10 cellular contexts compared by ENCODE assay signal in the genomic region with DNA sequence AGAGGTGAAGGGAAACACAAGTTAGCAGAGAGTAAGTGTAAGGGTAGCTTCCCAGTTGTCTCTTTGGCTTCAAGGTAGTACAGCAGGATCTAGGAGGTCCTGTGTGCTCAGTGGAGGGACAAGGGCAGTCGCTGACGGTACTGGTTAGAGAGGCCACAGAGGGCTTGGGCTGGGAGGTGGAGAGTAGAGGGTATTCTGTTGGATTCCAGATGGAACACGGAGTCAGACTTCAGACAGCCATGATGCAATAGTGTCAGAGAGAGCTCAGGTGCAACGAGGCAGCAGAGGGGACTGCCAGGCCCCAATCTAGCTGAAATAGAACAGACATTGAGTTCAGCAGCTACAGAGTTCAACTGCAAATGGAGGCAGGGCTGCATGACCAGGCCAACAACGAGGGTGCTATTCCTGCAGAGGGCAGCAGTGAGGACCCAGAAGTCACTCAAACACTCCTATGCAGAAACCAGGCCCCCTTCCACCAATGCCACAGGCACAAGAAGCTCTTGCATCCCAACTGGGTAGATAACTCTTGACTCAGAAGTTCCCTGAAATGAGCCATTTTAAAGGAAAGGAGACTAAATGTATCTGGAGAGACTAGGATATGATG.
DNase-seq lines count a peak whose midpoint lies in the region; ATAC-seq and TF ChIP-seq lines count a peak whose summit lies in the region.
"Had no signal": no experiment of that assay in that cellular context is flagged by ENCODE, and none has a peak within 500 bp of the region (broad histone marks: within the 10 kb centered on the region; RNA-seq: fewer than 3 reads in every experiment).

No MANE protein-coding gene starts in this region.

- H3K27me3 Mint-ChIP-seq in natural killer cell treated with Interleukin-12 subunit alpha and Interleukin-12 subunit beta and Interleukin-15 and Interleukin-18, amount 100 ng/mL, for 72 hours = no peaks in the 10 kb centered on the region
- H3K27me3 Mint-ChIP-seq: activated naive CD8-positive, alpha-beta T cell had no signal

- H3K4me3 Mint-ChIP-seq in natural killer cell treated with Interleukin-12 subunit alpha and Interleukin-12 subunit beta and Interleukin-15 and Interleukin-18, amount 100 ng/mL, for 72 hours = no peak overlapping the region
- H3K4me3 Mint-ChIP-seq: activated naive CD8-positive, alpha-beta T cell had no signal

- peaks cover 14% of the 10 kb centered on the region for H3K9me3 Mint-ChIP-seq in natural killer cell treated with Interleukin-12 subunit alpha and Interleukin-12 subunit beta and Interleukin-15 and Interleukin-18, amount 100 ng/mL, for 72 hours

- no peak for TF ChIP-seq POLR2A in lower leg skin (IDR thresholded peaks at IDR 0.05)

- H3K27ac Mint-ChIP-seq in natural killer cell treated with Interleukin-12 subunit alpha and Interleukin-12 subunit beta and Interleukin-15 and Interleukin-18, amount 100 ng/mL, for 72 hours = no peak overlapping the region
- H3K27ac Mint-ChIP-seq: activated naive CD8-positive, alpha-beta T cell had no signal

- H3K9me3 ChIP-seq in MG63 = no peaks in the 10 kb centered on the region

- H3K36me3 ChIP-seq in MG63 = no peaks in the 10 kb centered on the region

- TF ChIP-seq CTCF in lower leg skin (IDR thresholded peaks at IDR 0.05) = no peak

- peak; percentile 87 for ATAC-seq in GM21367 (IDR thresholded peaks at IDR 0.05; ENCODE audit: unreplicated experiment)
- no peak for ATAC-seq in natural killer cell treated with Interleukin-12 subunit alpha and Interleukin-12 subunit beta and Interleukin-15 and Interleukin-18, amount 100 ng/mL, for 72 hours
- ATAC-seq: left colon had no signal

- no peaks in the 10 kb centered on the region for H3K27me3 ChIP-seq in MG63

- WGBS in lower leg skin, 2 donors = 70 to 73% methylated on average over 5 of the region's 5 CpGs

- peak; percentile 6 for DNase-seq in EL
- peak; percentile 4 for DNase-seq in MG63
- peak; percentile 6 for DNase-seq in germinal center (ENCODE audit: low spot score)
- DNase-seq in lower leg skin (ENCODE audit: low spot score in 2 of 2) = no peak
- DNase-seq in natural killer cell treated with Interleukin-12 subunit alpha and Interleukin-12 subunit beta and Interleukin-15 and Interleukin-18, amount 100 ng/mL, for 72 hours (ENCODE audit: low spot score) = no peak
- no peak for DNase-seq in dedifferentiated amniotic fluid mesenchymal stem cell (ENCODE audit: extremely low spot score)
- no peak for DNase-seq in hypothalamus (lab: John Stamatoyannopoulos, UW)

- intact Hi-C loops in lower leg skin (cut with DNase I; ENCODE audit: low total_unique reads) = no loop called here

- H3K4me1 Mint-ChIP-seq in natural killer cell treated with Interleukin-12 subunit alpha and Interleukin-12 subunit beta and Interleukin-15 and Interleukin-18, amount 100 ng/mL, for 72 hours (ENCODE audit: low read depth in 2 of 2) = no peaks in the 10 kb centered on the region

- H3K36me3 Mint-ChIP-seq in natural killer cell treated with Interleukin-12 subunit alpha and Interleukin-12 subunit beta and Interleukin-15 and Interleukin-18, amount 100 ng/mL, for 72 hours = no peaks in the 10 kb centered on the region
- H3K36me3 Mint-ChIP-seq: activated naive CD8-positive, alpha-beta T cell had no signal

- H3K4me3 ChIP-seq in MG63 (no peak overlapping the region), lower leg skin (ENCODE audit: low read depth, poor library complexity, severe bottlenecking) (no peak overlapping the region)

Comparison
In these comparisons a context has a peak if more than half of its experiments do, and no peak if none do; other contexts are left out.
1. DNase-seq: peak in EL (single experiment), MG63 (single experiment) and germinal center (single experiment); none in lower leg skin (0 of 2), natural killer cell treated with Interleukin-12 subunit alpha and Interleukin-12 subunit beta and Interleukin-15 and Interleukin-18, amount 100 ng/mL, for 72 hours (single experiment), dedifferentiated amniotic fluid mesenchymal stem cell (single experiment) and hypothalamus (0 of 51).